Comparison of ENCODE assay signal across 21 cellular contexts in genomic region chr9:88773119-88773518, GRCh38.
"Had no signal": no experiment of that assay in that cellular context is flagged by ENCODE, and none has a peak within 500 bp of the region (broad histone marks: within the 10 kb centered on the region; RNA-seq: fewer than 3 reads in every experiment).

No MANE protein-coding gene starts in this region.

- H3K9me3 Mint-ChIP-seq: activated naive CD4-positive, alpha-beta T cell treated with anti-CD3 and anti-CD28 coated beads, Interleukin-2, amount 50 U/mL, for 72 hours; activated T-helper 1 cell treated with anti-CD3 and anti-CD28 coated beads, Interleukin-12 subunit alpha, Interleukin-12 subunit beta, Interleukin-2, Interleukin-4 antibody, amounts not matched to agents 30 ng/mL and 10 ng/mL and 1 ng/mL, durations not matched to agents 14 hours and 24 hours and 36 hours; central memory CD8-positive, alpha-beta T cell; immature natural killer cell; natural killer cell had no signal

- H3K27ac Mint-ChIP-seq: activated CD8-positive, alpha-beta T cell treated with anti-CD3 and anti-CD28 coated beads, Interleukin-2, amount 10 ng/mL, durations not matched to agents 7 days and 5 days; activated naive CD4-positive, alpha-beta T cell treated with anti-CD3 and anti-CD28 coated beads, Interleukin-2, amount 50 U/mL, for 72 hours; activated T-helper 1 cell treated with anti-CD3 and anti-CD28 coated beads, Interleukin-12 subunit alpha, Interleukin-12 subunit beta, Interleukin-2, Interleukin-4 antibody, amounts not matched to agents 30 ng/mL and 10 ng/mL and 1 ng/mL, durations not matched to agents 14 hours and 24 hours and 36 hours; immature natural killer cell; natural killer cell had no signal

- H3K36me3 ChIP-seq: left lung, sigmoid colon, spleen, WERI-Rb-1 had no signal

- H3K27ac ChIP-seq: left lung, sigmoid colon, WERI-Rb-1 had no signal

- H2AFZ ChIP-seq: hepatocyte had no signal

- H3K36me3 Mint-ChIP-seq: activated naive CD4-positive, alpha-beta T cell treated with anti-CD3 and anti-CD28 coated beads, Interleukin-2, amount 50 U/mL, for 72 hours; immature natural killer cell; natural killer cell had no signal

- H3K4me3 Mint-ChIP-seq: activated CD8-positive, alpha-beta T cell treated with anti-CD3 and anti-CD28 coated beads, Interleukin-2, amount 10 ng/mL, durations not matched to agents 7 days and 5 days; activated T-helper 1 cell treated with anti-CD3 and anti-CD28 coated beads, Interleukin-12 subunit alpha, Interleukin-12 subunit beta, Interleukin-2, Interleukin-4 antibody, amounts not matched to agents 30 ng/mL and 10 ng/mL and 1 ng/mL, durations not matched to agents 14 hours and 24 hours and 36 hours; central memory CD8-positive, alpha-beta T cell; immature natural killer cell; natural killer cell had no signal

- H3K4me3 ChIP-seq: hepatocyte, left lung, sigmoid colon, spleen had no signal

- ATAC-seq: activated CD8-positive, alpha-beta T cell treated with anti-CD3 and anti-CD28 coated beads, Interleukin-2, amount 10 ng/mL, durations not matched to agents 7 days and 5 days; activated naive CD4-positive, alpha-beta T cell treated with anti-CD3 and anti-CD28 coated beads, Interleukin-2, amount 50 U/mL, for 72 hours; left lung; natural killer cell; stimulated activated naive CD8-positive, alpha-beta T cell treated with anti-CD3 and anti-CD28 coated beads, Interleukin-15, Interleukin-2, amounts not matched to agents 100 U/mL and 50 U/mL, for 24 hours had no signal

- DNase-seq: activated CD4-positive, alpha-beta T cell treated with anti-CD3 and anti-CD28 coated beads, Interleukin-2, amount 50 U/mL, for 1 hour; activated CD4-positive, CD25-positive, alpha-beta regulatory T cell treated with anti-CD3 and anti-CD28 coated beads, Interleukin-2, amount 50 U/mL, for 72 hours; activated CD8-positive, alpha-beta T cell treated with anti-CD3 and anti-CD28 coated beads, Interleukin-2, amount 10 ng/mL, durations not matched to agents 7 days and 5 days; activated gamma-delta T cell; aorta; effector memory CD4-positive, alpha-beta T cell; glutamatergic neuron; immature natural killer cell; kidney glomerular epithelial cell; left lung; natural killer cell; sigmoid colon; spleen; stimulated activated CD4-positive, alpha-beta T cell treated with anti-CD3 and anti-CD28 coated beads, Interleukin-4, amount 100 ng/mL, for 24 hours; stimulated activated naive CD8-positive, alpha-beta T cell treated with anti-CD3 and anti-CD28 coated beads, Interleukin-15, Interleukin-2, amounts not matched to agents 100 U/mL and 50 U/mL, for 24 hours; T-helper 2 cell; WERI-Rb-1 had no signal

- H3K27me3 ChIP-seq: hepatocyte, left lung, sigmoid colon, spleen had no signal

- H3K4me1 Mint-ChIP-seq: central memory CD8-positive, alpha-beta T cell had no signal

- H3K79me2 ChIP-seq: hepatocyte had no signal

- H3K9me3 ChIP-seq: left lung, sigmoid colon, spleen had no signal
